Comparison of ENCODE assay signal across 10 cellular contexts in genomic region chr4:140037353-140038030, GRCh38.
A peak's percentile ranks its signal among the peaks of the same experiment; 100 is the strongest.
DNase-seq lines count a peak whose midpoint lies in the region; ATAC-seq and TF ChIP-seq lines count a peak whose summit lies in the region.
"Had no signal": no experiment of that assay in that cellular context is flagged by ENCODE, and none has a peak within 500 bp of the region (broad histone marks: within the 10 kb centered on the region; RNA-seq: fewer than 3 reads in every experiment).

No MANE protein-coding gene starts in this region.

- H3K27me3 ChIP-seq in SJSA1 (replicated peaks): no peaks in the 10 kb centered on the region
- no peaks in the 10 kb centered on the region for H3K27me3 ChIP-seq in skeletal muscle satellite cell (ENCODE audit: control insufficient read depth, insufficient read depth, low read length)
- H3K27me3 ChIP-seq in heart left ventricle: no peaks in the 10 kb centered on the region

- peak overlapping the region; percentile 60 for H3K9ac ChIP-seq in skeletal muscle satellite cell (ENCODE audit: low read depth, low read length)

- intact Hi-C loops in heart left ventricle (cut with DNase I): no loop called here

- H3K4me3 ChIP-seq in SJSA1: no peak overlapping the region
- H3K4me3 ChIP-seq in skeletal muscle satellite cell (ENCODE audit: low read length): peak overlapping the region; percentile 16
- no peak overlapping the region for H3K4me3 ChIP-seq in heart left ventricle

- WGBS in heart left ventricle, 4 donors: 89 to 94% (median 93%) methylated on average over 6 of the region's 6 CpGs

- no peak for ATAC-seq in GM19035 (IDR thresholded peaks at IDR 0.05; ENCODE audit: unreplicated experiment)
- no peak for ATAC-seq in heart left ventricle

- peak; percentile 77 for DNase-seq in NCI-H82 (lab: John Stamatoyannopoulos, UW)
- DNase-seq in NCI-H82 treated with DMSO at 0.1 percent for 48 hours (lab: John Stamatoyannopoulos, UW; ENCODE audit: unreplicated experiment): no peak
- DNase-seq in SJSA1 (ENCODE audit: low read depth in 1 of 2, low spot score in 2 of 2): peak; percentile 74 to 75
- peak; percentile 93 for DNase-seq in fibroblast of peridontal ligament (ENCODE audit: extremely low read depth)
- no peak for DNase-seq in heart left ventricle
- no peak for DNase-seq in activated CD4-positive, CD25-positive, alpha-beta regulatory T cell treated with anti-CD3 and anti-CD28 coated beads, Interleukin-2, amount 50 U/mL, for 72 hours
- DNase-seq: AML-193, NCI-H2029 treated with DMSO at 0.1 percent for 48 hours had no signal

- H3K4me1 ChIP-seq in SJSA1 (replicated peaks) (peaks cover 25% of the 10 kb centered on the region), skeletal muscle satellite cell (ENCODE audit: control insufficient read depth, insufficient read depth, low read length) (peaks cover 26% of the 10 kb centered on the region), heart left ventricle (peaks cover 0 to 11% (median 2%) of the 10 kb centered on the region in 12 donors)

- H3K36me3 ChIP-seq in SJSA1 (no peaks in the 10 kb centered on the region), skeletal muscle satellite cell (ENCODE audit: insufficient read depth, low read length) (no peaks in the 10 kb centered on the region), heart left ventricle (no peaks in the 10 kb centered on the region)

- TF ChIP-seq CTCF in heart left ventricle (IDR thresholded peaks at IDR 0.05): no peak

- H3K27ac ChIP-seq in SJSA1: peak overlapping the region; percentile 64
- H3K27ac ChIP-seq in heart left ventricle: no peak overlapping the region

- TF ChIP-seq POLR2A in heart left ventricle (IDR thresholded peaks at IDR 0.05): no peak

- H3K9me3 ChIP-seq in SJSA1 (replicated peaks): no peaks in the 10 kb centered on the region
- no peaks in the 10 kb centered on the region for H3K9me3 ChIP-seq in skeletal muscle satellite cell (replicated peaks; ENCODE audit: low read length)
- no peaks in the 10 kb centered on the region for H3K9me3 ChIP-seq in heart left ventricle

- H3K4me2 ChIP-seq in skeletal muscle satellite cell (ENCODE audit: low read length): peak overlapping the region; percentile 57

Comparison
In these comparisons a context has a peak if more than half of its experiments do, and no peak if none do; other contexts are left out.
1. DNase-seq: peak in NCI-H82 (single experiment), SJSA1 (2 of 2) and fibroblast of peridontal ligament (single experiment); none in NCI-H82 treated with DMSO at 0.1 percent for 48 hours (single experiment), heart left ventricle (0 of 5) and activated CD4-positive, CD25-positive, alpha-beta regulatory T cell treated with anti-CD3 and anti-CD28 coated beads, Interleukin-2, amount 50 U/mL, for 72 hours (single experiment).